In the genomic region with DNA sequence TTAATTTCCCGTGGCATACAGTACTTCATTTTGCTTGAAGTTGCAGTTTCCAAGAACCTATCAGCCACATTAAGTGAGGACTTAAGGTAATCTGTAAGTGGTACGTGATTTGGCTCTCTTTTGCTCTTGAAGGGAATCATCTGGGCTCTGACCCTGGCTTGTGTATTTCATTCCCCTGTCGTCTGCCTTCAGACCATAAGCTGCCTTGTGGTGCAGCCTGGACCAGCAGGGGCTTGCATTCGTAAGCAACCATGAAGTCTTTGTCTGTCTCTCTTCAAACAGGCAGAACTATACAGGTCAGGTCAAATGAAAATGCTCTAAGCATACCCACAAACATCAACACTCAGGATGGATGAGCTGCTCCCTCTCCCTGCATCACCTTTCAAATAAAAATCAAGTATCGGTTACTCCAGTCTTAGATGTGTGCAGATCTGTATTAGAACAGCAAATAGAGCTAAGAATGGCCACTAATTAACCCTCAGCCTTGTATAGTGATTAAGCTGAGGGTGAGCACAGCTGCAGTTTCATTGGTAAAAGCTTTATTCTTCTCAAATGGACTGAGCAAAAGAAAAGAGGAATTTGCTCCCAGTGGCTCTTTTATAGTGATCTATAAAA, we compare ENCODE assay signal across 25 cellular contexts.
DNase-seq lines count a peak whose midpoint lies in the region; ATAC-seq, FAIRE-seq and TF ChIP-seq lines count a peak whose summit lies in the region.
"Had no signal": no experiment of that assay in that cellular context is flagged by ENCODE, and none has a peak within 500 bp of the region (broad histone marks: within the 10 kb centered on the region; RNA-seq: fewer than 3 reads in every experiment).

No MANE protein-coding gene starts in this region.

- no peaks in the 10 kb centered on the region for H3K27me3 ChIP-seq in mesendoderm (ENCODE audit: insufficient read depth, low read length, poor library complexity)
- H3K27me3 ChIP-seq: BLaER1 treated with 17β-estradiol and CSF1 and Interleukin-3, amounts not matched to agents 10 nM and 100 nM; right atrium auricular region; uterus had no signal

- no peak overlapping the region for H2BK5ac ChIP-seq in mesendoderm (ENCODE audit: low read length)

- H2BK15ac ChIP-seq in mesendoderm (replicated peaks; ENCODE audit: low read depth): no peak overlapping the region

- H3K36me3 ChIP-seq in mesendoderm (ENCODE audit: control insufficient read depth, insufficient read depth, low read length): no peaks in the 10 kb centered on the region
- H3K36me3 ChIP-seq: lower lobe of right lung, right atrium auricular region, uterus had no signal

- no peak overlapping the region for H4K5ac ChIP-seq in mesendoderm (ENCODE audit: low read length)

- no peak overlapping the region for H2BK120ac ChIP-seq in mesendoderm (ENCODE audit: low read depth, low read length)

- WGBS in mesendoderm (ENCODE audit: extremely low coverage, insufficient coverage, low lambda C conversion rate): no CpG with 5 or more reads among the region's 5 CpGs

- H3K18ac ChIP-seq in mesendoderm (ENCODE audit: low read length): no peak overlapping the region

- H3K79me1 ChIP-seq in mesendoderm (ENCODE audit: low read length): no peaks in the 10 kb centered on the region

- no peak overlapping the region for H3K27ac ChIP-seq in mesendoderm (ENCODE audit: low read depth, low read length)
- H3K27ac ChIP-seq: A549; BLaER1 treated with 17β-estradiol and CSF1 and Interleukin-3, amounts not matched to agents 10 nM and 100 nM; lower lobe of right lung; right atrium auricular region; uterus had no signal

- no peaks in the 10 kb centered on the region for H3K4me1 ChIP-seq in mesendoderm (ENCODE audit: control insufficient read depth, low read depth, low read length)
- H3K4me1 ChIP-seq: A549; BLaER1 treated with 17β-estradiol and CSF1 and Interleukin-3, amounts not matched to agents 10 nM and 100 nM; lower lobe of right lung; right atrium auricular region; uterus had no signal

- FAIRE-seq in GM12891 (lab: Jason Lieb, UNC): peak; percentile 5
- FAIRE-seq: A549, astrocyte, endometrium had no signal

- DNase-seq in GM12891 (ENCODE audit: insufficient read length, low spot score) (no peak), NCI-H2227 (lab: John Stamatoyannopoulos, UW; ENCODE audit: unreplicated experiment) (peak; percentile 57), astrocyte of the hippocampus (ENCODE audit: low read depth, low spot score) (peak; percentile 22), mesendoderm (peak; percentile 75), inferior parietal cortex (ENCODE audit: extremely low spot score) (no peak)
- no peak for DNase-seq in stimulated activated CD4-positive, alpha-beta T cell treated with anti-CD3 and anti-CD28 coated beads, Interleukin-2, amount 100 ng/mL, for 48 hours
- DNase-seq: activated CD4-positive, CD25-positive, alpha-beta regulatory T cell treated with anti-CD3 and anti-CD28 coated beads, Interleukin-2, amount 50 U/mL, for 72 hours; activated CD8-positive, alpha-beta memory T cell treated with anti-CD3 and anti-CD28 coated beads for 24 hours; activated T-cell treated with anti-CD3 and anti-CD28 coated beads, Interleukin-2, amount 50 U/mL, for 72 hours; immature natural killer cell; lower lobe of right lung; MM.1S; NCI-H187 treated with DMSO at 0.1 percent for 48 hours; NCI-H446 treated with DMSO at 0.1 percent for 48 hours; stimulated activated CD4-positive, alpha-beta T cell treated with anti-CD3 and anti-CD28 coated beads, Interleukin-12 subunit alpha, Interleukin-12 subunit beta, amount 100 ng/mL, for 4 hours; uterus had no signal

- no peaks in the 10 kb centered on the region for H3K79me2 ChIP-seq in mesendoderm (ENCODE audit: control insufficient read depth, insufficient read depth, low read length)

- ATAC-seq in HG03280 (IDR thresholded peaks at IDR 0.05; ENCODE audit: unreplicated experiment): no peak
- ATAC-seq in GM18517 (IDR thresholded peaks at IDR 0.05; ENCODE audit: unreplicated experiment): no peak
- ATAC-seq: A549; activated naive CD4-positive, alpha-beta T cell treated with anti-CD3 and anti-CD28 coated beads, Interleukin-2, amount 50 U/mL, for 72 hours; activated T-cell treated with anti-CD3 and anti-CD28 coated beads, Interleukin-2, amount 50 U/mL, for 72 hours; lower lobe of right lung; Right ventricle myocardium inferior had no signal

- H3K4me2 ChIP-seq in mesendoderm (ENCODE audit: low read length): no peak overlapping the region
- H3K4me2 ChIP-seq: A549; BLaER1 treated with 17β-estradiol and CSF1 and Interleukin-3, amounts not matched to agents 10 nM and 100 nM had no signal

- no peak overlapping the region for H4K8ac ChIP-seq in mesendoderm (ENCODE audit: low read depth, low read length)

- peak overlapping the region; percentile 17 for H3K56ac ChIP-seq in mesendoderm (ENCODE audit: low read length)

- H2AK5ac ChIP-seq in mesendoderm (ENCODE audit: low read length): no peak overlapping the region

- H3K9ac ChIP-seq in mesendoderm (ENCODE audit: low read length): no peak overlapping the region
- H3K9ac ChIP-seq: BLaER1 treated with 17β-estradiol and CSF1 and Interleukin-3, amounts not matched to agents 10 nM and 100 nM had no signal

- H3K23ac ChIP-seq in mesendoderm (ENCODE audit: low read length): no peak overlapping the region

- no peak for TF ChIP-seq POLR2A in GM12891 (IDR thresholded peaks at IDR 0.05; ENCODE audit: low read depth, low read length)

- H3K4ac ChIP-seq in mesendoderm (ENCODE audit: low read depth, low read length): no peak overlapping the region

- H3K4me3 ChIP-seq in mesendoderm (ENCODE audit: low read length): no peak overlapping the region
- H3K4me3 ChIP-seq: A549; BLaER1 treated with 17β-estradiol and CSF1 and Interleukin-3, amounts not matched to agents 10 nM and 100 nM; lower lobe of right lung; right atrium auricular region; uterus had no signal

TF ChIP-seq in GM12891, 5 proteins besides CTCF, POLR2A, EP300 and RAD21:
- TF ChIP-seq SPI1 (IDR thresholded peaks at IDR 0.05; ENCODE audit: low read depth, low read length) (no peak), POLR2AphosphoS5 (IDR thresholded peaks at IDR 0.05; ENCODE audit: low read depth, low read length) (no peak), POU2F2 (IDR thresholded peaks at IDR 0.05; ENCODE audit: low read depth, low read length) (no peak), TAF1 (IDR thresholded peaks at IDR 0.05; ENCODE audit: low read depth, low read length) (no peak), PAX5 (IDR thresholded peaks at IDR 0.05; ENCODE audit: insufficient read depth, low read length, severe bottlenecking) (no peak)
TF ChIP-seq in GM12891: peak in this region for 0.

Comparison
In these comparisons a context has a peak if more than half of its experiments do, and no peak if none do; other contexts are left out.
1. DNase-seq: peak in NCI-H2227 (single experiment), astrocyte of the hippocampus (single experiment) and mesendoderm (single experiment); none in GM12891 (single experiment), inferior parietal cortex (single experiment) and stimulated activated CD4-positive, alpha-beta T cell treated with anti-CD3 and anti-CD28 coated beads, Interleukin-2, amount 100 ng/mL, for 48 hours (0 of 2).